In genomic region chr15:58576657-58577056, GRCh38 we compare ENCODE assay signal across 8 cellular contexts.
"Had no signal": no experiment of that assay in that cellular context is flagged by ENCODE, and none has a peak within 500 bp of the region (broad histone marks: within the 10 kb centered on the region; RNA-seq: fewer than 3 reads in every experiment).

No MANE protein-coding gene starts in this region.

- DNase-seq: GM23248, GOT3, H7, HCEC 1CT, HFFc6, KG1 had no signal

- H2AFZ ChIP-seq: GM23248 had no signal

- H3K9ac ChIP-seq: GM23248 had no signal

- H3K27me3 Mint-ChIP-seq: IgD-negative memory B cell had no signal

- H3K4me3 Mint-ChIP-seq: HFFc6, IgD-negative memory B cell had no signal

- H3K9me3 Mint-ChIP-seq: HFFc6, IgD-negative memory B cell had no signal

- H3K4me3 ChIP-seq: GM23248 had no signal

- H3K27ac Mint-ChIP-seq: HFFc6, IgD-negative memory B cell had no signal

- H3K27ac ChIP-seq: GM23248, HL-60 had no signal
